31 cellular contexts compared by ENCODE assay signal in genomic region chr21:41856572-41856971, GRCh38.
"Had no signal": no experiment of that assay in that cellular context is flagged by ENCODE, and none has a peak within 500 bp of the region (broad histone marks: within the 10 kb centered on the region; RNA-seq: fewer than 3 reads in every experiment).

No MANE protein-coding gene starts in this region.

- DNase-seq: activated CD4-positive, alpha-beta memory T cell treated with anti-CD3 and anti-CD28 coated beads for 36 hours; activated CD4-positive, alpha-beta T cell treated with anti-CD3 and anti-CD28 coated beads, Interleukin-2, amount 10 ng/mL, durations not matched to agents 24 days and 14 days; activated CD8-positive, alpha-beta memory T cell treated with anti-CD3 and anti-CD28 coated beads, Interleukin-2, amount 50 U/mL, for 4 hours; activated gamma-delta T cell treated with Interleukin-2 at 50 U/mL for 16 hours; activated T-cell treated with anti-CD3 and anti-CD28 coated beads, Interleukin-2, amount 50 U/mL, for 1 hour; anterior cingulate cortex; cerebellar nuclear complex; dorsolateral prefrontal cortex; effector memory CD4-positive, alpha-beta T cell; islet precursor cell; midbrain; naive thymus-derived CD8-positive, alpha-beta T cell; ovary; retina; small intestine; stimulated activated CD4-positive, alpha-beta T cell treated with anti-CD3 and anti-CD28 coated beads, Interleukin-2, amount 100 ng/mL, for 24 hours; stimulated activated naive CD4-positive, alpha-beta T cell; T-helper 17 cell; T1000; WERI-Rb-1 had no signal

- H3K4me3 Mint-ChIP-seq: activated CD4-positive, alpha-beta memory T cell treated with anti-CD3 and anti-CD28 coated beads for 36 hours; activated CD4-positive, alpha-beta T cell treated with anti-CD3 and anti-CD28 coated beads, Interleukin-2, amount 10 ng/mL, durations not matched to agents 24 days and 14 days; brain; naive thymus-derived CD8-positive, alpha-beta T cell; T-helper 17 cell had no signal

- H3K9me3 ChIP-seq: gastroesophageal sphincter, ovary, prostate gland, sigmoid colon, suprapubic skin, tibial artery had no signal

- H3K4me2 ChIP-seq: hepatocyte had no signal

- H3K4me1 ChIP-seq: gastroesophageal sphincter, prostate gland, sigmoid colon, suprapubic skin, tibial artery had no signal

- H3K9me3 Mint-ChIP-seq: activated CD4-positive, alpha-beta memory T cell treated with anti-CD3 and anti-CD28 coated beads for 36 hours; activated CD4-positive, alpha-beta T cell treated with anti-CD3 and anti-CD28 coated beads, Interleukin-2, amount 10 ng/mL, durations not matched to agents 24 days and 14 days; activated naive CD4-positive, alpha-beta T cell treated with anti-CD3 and anti-CD28 coated beads, Interleukin-2, amount 50 U/mL, for 72 hours; brain; naive thymus-derived CD8-positive, alpha-beta T cell had no signal

- H3K4me1 Mint-ChIP-seq: activated CD4-positive, alpha-beta T cell treated with anti-CD3 and anti-CD28 coated beads, Interleukin-2, amount 10 ng/mL, durations not matched to agents 24 days and 14 days; brain had no signal

- H3K27me3 Mint-ChIP-seq: activated CD4-positive, alpha-beta memory T cell treated with anti-CD3 and anti-CD28 coated beads for 36 hours; activated CD4-positive, alpha-beta T cell treated with anti-CD3 and anti-CD28 coated beads, Interleukin-2, amount 10 ng/mL, durations not matched to agents 24 days and 14 days; naive thymus-derived CD8-positive, alpha-beta T cell; T-helper 17 cell had no signal

- H3K4me3 ChIP-seq: cardiac muscle cell, coronary artery, dorsolateral prefrontal cortex, gastroesophageal sphincter, hepatocyte, ovary, prostate gland, sigmoid colon, suprapubic skin, tibial artery had no signal

- H3K36me3 ChIP-seq: cardiac muscle cell, ovary, prostate gland had no signal

- H3K27me3 ChIP-seq: cardiac muscle cell, dorsolateral prefrontal cortex, gastroesophageal sphincter, hepatocyte, ovary, sigmoid colon, suprapubic skin, tibial artery had no signal

- ATAC-seq: activated CD4-positive, CD25-positive, alpha-beta regulatory T cell treated with anti-CD3 and anti-CD28 coated beads, Interleukin-2, amount 50 U/mL, for 24 hours; activated naive CD4-positive, alpha-beta T cell treated with anti-CD3 and anti-CD28 coated beads, Interleukin-2, amount 50 U/mL, for 72 hours; gastroesophageal sphincter; naive thymus-derived CD8-positive, alpha-beta T cell; T-helper 17 cell had no signal

- H3K79me2 ChIP-seq: hepatocyte had no signal

- H2AFZ ChIP-seq: hepatocyte had no signal

- H3K27ac Mint-ChIP-seq: activated CD4-positive, alpha-beta memory T cell treated with anti-CD3 and anti-CD28 coated beads for 36 hours; activated CD4-positive, alpha-beta T cell treated with anti-CD3 and anti-CD28 coated beads, Interleukin-2, amount 10 ng/mL, durations not matched to agents 24 days and 14 days; brain; T-helper 17 cell had no signal

- H3K27ac ChIP-seq: cardiac muscle cell, coronary artery, dorsolateral prefrontal cortex, gastroesophageal sphincter, hepatocyte, ovary, prostate gland, sigmoid colon, suprapubic skin, tibial artery, WERI-Rb-1 had no signal
